8 cellular contexts compared by ENCODE assay signal in genomic region chr5:80711938-80712337, GRCh38. TPM values are rescaled to one million over a fixed set of nuclear protein-coding genes. Genes with fewer than 3 reads are reported as not detected.
DNase-seq lines count a peak whose midpoint lies in the region; ATAC-seq and TF ChIP-seq lines count a peak whose summit lies in the region.

No MANE protein-coding gene starts in this region.

- no peaks in the 10 kb centered on the region for H3K79me2 ChIP-seq in PC-3 (ENCODE audit: low read length)

- peak; percentile 46 for DNase-seq in A172 (ENCODE audit: low spot score)
- peak; percentile 37 for DNase-seq in PC-3
- DNase-seq in foreskin fibroblast: peak; percentile 6 to 26
- DNase-seq in CD8-positive, alpha-beta T cell: no peak
- DNase-seq in DMS153 treated with DMSO at 0.1 percent for 48 hours (lab: John Stamatoyannopoulos, UW; ENCODE audit: unreplicated experiment): no peak

- no peak overlapping the region for H3K27ac ChIP-seq in PC-3 (ENCODE audit: low read length)
- no peak overlapping the region for H3K27ac ChIP-seq in CD8-positive, alpha-beta T cell (ENCODE audit: low read depth, low read length)

- ATAC-seq in PC-3 (peak; percentile 69), GM19455 (IDR thresholded peaks at IDR 0.05; ENCODE audit: unreplicated experiment) (no peak)
- ATAC-seq in CD8-positive, alpha-beta T cell: no peak
- no peak for ATAC-seq in activated T-helper 17 cell treated with anti-CD3 and anti-CD28 coated beads, Interleukin-2, amount 50 U/mL, for 72 hours (replicated peaks)

- peak; percentile 56 for TF ChIP-seq CTCF in GM12872 (IDR thresholded peaks at IDR 0.05; ENCODE audit: insufficient read depth, low read depth, low read length)
- peak; percentile 52 for TF ChIP-seq CTCF in PC-3 (conservative IDR thresholded peaks at IDR 0.05; ENCODE audit: low read depth, low read length)
- TF ChIP-seq CTCF in foreskin fibroblast (IDR thresholded peaks at IDR 0.05; ENCODE audit: low read depth, low read length): peak; percentile 63
- TF ChIP-seq CTCF in CD8-positive, alpha-beta T cell (IDR thresholded peaks at IDR 0.05): no peak

- H3K27ac Mint-ChIP-seq in CD8-positive, alpha-beta T cell: no peak overlapping the region
- no peak overlapping the region for H3K27ac Mint-ChIP-seq in activated T-helper 17 cell treated with anti-CD3 and anti-CD28 coated beads, Interleukin-2, amount 50 U/mL, for 72 hours

- intact Hi-C loops in PC-3 (cut with micrococcal nuclease): loop anchor here (10.0 kb wide), 1 partner anchor 453 kb away; no protein-coding TSS in a partner anchor
- intact Hi-C loops in CD8-positive, alpha-beta T cell (cut with DNase I, micrococcal nuclease): no loop called here

- no peaks in the 10 kb centered on the region for H3K4me1 ChIP-seq in PC-3 (ENCODE audit: insufficient read depth, low read length)
- H3K4me1 ChIP-seq in CD8-positive, alpha-beta T cell (ENCODE audit: insufficient read depth, low read length): no peaks in the 10 kb centered on the region

- no peak overlapping the region for H2AFZ ChIP-seq in PC-3 (ENCODE audit: low read length)

- no peak overlapping the region for H3K9ac ChIP-seq in PC-3 (ENCODE audit: low read length)

- no peak overlapping the region for H3K4me2 ChIP-seq in PC-3 (ENCODE audit: low read length)

- peaks cover 8% of the 10 kb centered on the region for H3K4me1 Mint-ChIP-seq in CD8-positive, alpha-beta T cell (ENCODE audit: low read depth)
- H3K4me1 Mint-ChIP-seq in activated T-helper 17 cell treated with anti-CD3 and anti-CD28 coated beads, Interleukin-2, amount 50 U/mL, for 72 hours: peaks cover 5% of the 10 kb centered on the region

- no peaks in the 10 kb centered on the region for H3K9me3 ChIP-seq in PC-3 (ENCODE audit: low read length)
- no peaks in the 10 kb centered on the region for H3K9me3 ChIP-seq in CD8-positive, alpha-beta T cell (ENCODE audit: low read length)

- H3K4me3 ChIP-seq in PC-3 (ENCODE audit: low read length): no peak overlapping the region
- no peak overlapping the region for H3K4me3 ChIP-seq in foreskin fibroblast (ENCODE audit: low read depth in 1 of 2, low read length in 2 of 2)
- no peak overlapping the region for H3K4me3 ChIP-seq in CD8-positive, alpha-beta T cell (ENCODE audit: low read depth, low read length)

- no peaks in the 10 kb centered on the region for H3K27me3 Mint-ChIP-seq in CD8-positive, alpha-beta T cell (ENCODE audit: low read depth)
- no peaks in the 10 kb centered on the region for H3K27me3 Mint-ChIP-seq in activated T-helper 17 cell treated with anti-CD3 and anti-CD28 coated beads, Interleukin-2, amount 50 U/mL, for 72 hours

- H3K36me3 Mint-ChIP-seq in CD8-positive, alpha-beta T cell: peaks cover 45% of the 10 kb centered on the region
- H3K36me3 Mint-ChIP-seq in activated T-helper 17 cell treated with anti-CD3 and anti-CD28 coated beads, Interleukin-2, amount 50 U/mL, for 72 hours (ENCODE audit: low read depth): peaks cover 41% of the 10 kb centered on the region

- H3K9me3 Mint-ChIP-seq in CD8-positive, alpha-beta T cell: no peaks in the 10 kb centered on the region
- no peaks in the 10 kb centered on the region for H3K9me3 Mint-ChIP-seq in activated T-helper 17 cell treated with anti-CD3 and anti-CD28 coated beads, Interleukin-2, amount 50 U/mL, for 72 hours

- POLR2A ChIA-PET in PC-3 (lab: Charles Lee; ENCODE audit: unreplicated experiment): interaction anchor here (0.6 kb wide), 1 partner anchor 296 kb away, joined by 13 read pairs; no protein-coding TSS in a partner anchor
- POLR2A ChIA-PET in CD8-positive, alpha-beta T cell (lab: Charles Lee): interaction anchor here (0.6 kb wide), 1 partner anchor 1133 kb away, joined by 3 read pairs; no protein-coding TSS in a partner anchor

- BruUV-seq in PC-3 (replicated peaks; lab: Mats Ljungman, UMichigan): no TSS peak

- no peak overlapping the region for H3K4me3 Mint-ChIP-seq in CD8-positive, alpha-beta T cell
- no peak overlapping the region for H3K4me3 Mint-ChIP-seq in activated T-helper 17 cell treated with anti-CD3 and anti-CD28 coated beads, Interleukin-2, amount 50 U/mL, for 72 hours

- H3K27me3 ChIP-seq in PC-3 (ENCODE audit: low read length): no peaks in the 10 kb centered on the region
- no peaks in the 10 kb centered on the region for H3K27me3 ChIP-seq in CD8-positive, alpha-beta T cell (ENCODE audit: insufficient read depth, low read length)

- CTCF ChIA-PET in PC-3 (lab: Charles Lee): no interaction called here
- CTCF ChIA-PET in CD8-positive, alpha-beta T cell (lab: Charles Lee): no interaction called here

- H3K36me3 ChIP-seq in PC-3 (ENCODE audit: low read depth, low read length): no peaks in the 10 kb centered on the region
- H3K36me3 ChIP-seq in CD8-positive, alpha-beta T cell (ENCODE audit: insufficient read depth, low read length): no peaks in the 10 kb centered on the region

- H3K9me2 ChIP-seq in PC-3 (replicated peaks; ENCODE audit: low read length): no peaks in the 10 kb centered on the region

- no peaks in the 10 kb centered on the region for H3F3A ChIP-seq in PC-3 (ENCODE audit: low read length, unreplicated experiment)

- H4K20me1 ChIP-seq in PC-3 (ENCODE audit: low read length): no peaks in the 10 kb centered on the region

RNA-seq across cellular contexts. Expression of gene DHFR, which starts 57.2 kb away (rescaled TPM):
- total RNA-seq in A172 (2014; rRNA removed; shearing (Covaris generic)): 147 and 155 TPM in 2 replicates
- total RNA-seq in PC-3 (2014; rRNA removed): 21.4 and 22.0 TPM in 2 replicates
- total RNA-seq in CD8-positive, alpha-beta T cell: 1 to 10 TPM; 5.9 TPM
- total RNA-seq in activated T-helper 17 cell treated with anti-CD3 and anti-CD28 coated beads, Interleukin-2, amount 50 U/mL, for 72 hours: 10 to 100 TPM; 71.9 to 80.2 TPM

RNA-seq across cellular contexts. Expression of gene MSH3, which starts 57.5 kb away (rescaled TPM):
- total RNA-seq in A172 (2014; rRNA removed; shearing (Covaris generic)): 16.1 and 21.4 TPM in 2 replicates
- total RNA-seq in PC-3 (2014; rRNA removed): 9.0 TPM in 2 replicates
- 1 to 10 TPM; 8.5 to 8.6 TPM for total RNA-seq in CD8-positive, alpha-beta T cell
- total RNA-seq in activated T-helper 17 cell treated with anti-CD3 and anti-CD28 coated beads, Interleukin-2, amount 50 U/mL, for 72 hours: 10 to 100 TPM; 23.6 to 24.9 TPM

Comparison
In these comparisons a context has a peak if more than half of its experiments do, and no peak if none do; other contexts are left out.
1. DNase-seq: peak in A172 (single experiment), PC-3 (single experiment) and foreskin fibroblast (2 of 2); none in CD8-positive, alpha-beta T cell (0 of 7) and DMS153 treated with DMSO at 0.1 percent for 48 hours (single experiment).